ENCODE assay signal across 1 cellular context in genomic region chr5:181187500-181188213, GRCh38.
TF ChIP-seq lines count a peak whose summit lies in the region.

No MANE protein-coding gene starts in this region.

TF ChIP-seq in HepG2, 621 proteins besides CTCF, POLR2A, EP300 and RAD21 (continued from another document and continues in another):
- peak; percentile 36; the same call in 1 of the 2 replicates for TF ChIP-seq HMGXB3 (CRISPR knock-in tag; IDR thresholded peaks at IDR 0.05; ENCODE audit: borderline replicate concordance)
- TF ChIP-seq, protein P1, sequence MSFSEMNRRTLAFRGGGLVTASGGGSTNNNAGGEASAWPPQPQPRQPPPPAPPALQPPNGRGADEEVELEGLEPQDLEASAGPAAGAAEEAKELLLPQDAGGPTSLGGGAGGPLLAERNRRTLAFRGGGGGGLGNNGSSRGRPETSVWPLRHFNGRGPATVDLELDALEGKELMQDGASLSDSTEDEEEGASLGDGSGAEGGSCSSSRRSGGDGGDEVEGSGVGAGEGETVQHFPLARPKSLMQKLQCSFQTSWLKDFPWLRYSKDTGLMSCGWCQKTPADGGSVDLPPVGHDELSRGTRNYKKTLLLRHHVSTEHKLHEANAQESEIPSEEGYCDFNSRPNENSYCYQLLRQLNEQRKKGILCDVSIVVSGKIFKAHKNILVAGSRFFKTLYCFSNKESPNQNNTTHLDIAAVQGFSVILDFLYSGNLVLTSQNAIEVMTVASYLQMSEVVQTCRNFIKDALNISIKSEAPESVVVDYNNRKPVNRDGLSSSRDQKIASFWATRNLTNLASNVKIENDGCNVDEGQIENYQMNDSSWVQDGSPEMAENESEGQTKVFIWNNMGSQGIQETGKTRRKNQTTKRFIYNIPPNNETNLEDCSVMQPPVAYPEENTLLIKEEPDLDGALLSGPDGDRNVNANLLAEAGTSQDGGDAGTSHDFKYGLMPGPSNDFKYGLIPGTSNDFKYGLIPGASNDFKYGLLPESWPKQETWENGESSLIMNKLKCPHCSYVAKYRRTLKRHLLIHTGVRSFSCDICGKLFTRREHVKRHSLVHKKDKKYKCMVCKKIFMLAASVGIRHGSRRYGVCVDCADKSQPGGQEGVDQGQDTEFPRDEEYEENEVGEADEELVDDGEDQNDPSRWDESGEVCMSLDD (CRISPR knock-in tag; IDR thresholded peaks at IDR 0.05; ENCODE audit: borderline replicate concordance) = peak; percentile 87; the same call in 1 of the 2 replicates
- TF ChIP-seq THAP11 (CRISPR knock-in tag; IDR thresholded peaks at IDR 0.05) = peak; percentile 80
- TF ChIP-seq ZBTB3 (CRISPR knock-in tag; IDR thresholded peaks at IDR 0.05; ENCODE audit: borderline replicate concordance, low read depth) = 0 out of 2 replicates have a peak, but pooled peaks have one; percentile 59
- TF ChIP-seq ARHGAP35 (CRISPR knock-in tag; IDR thresholded peaks at IDR 0.05; ENCODE audit: borderline replicate concordance) = peak; percentile 33; the same call in 1 of the 2 replicates
- no peak for TF ChIP-seq ZBTB1 (CRISPR knock-in tag; IDR thresholded peaks at IDR 0.05; ENCODE audit: borderline replicate concordance)
- no peak for TF ChIP-seq ZNF121 (CRISPR knock-in tag; IDR thresholded peaks at IDR 0.05)
- peak; percentile 44; the same call in 1 of the 2 replicates for TF ChIP-seq ERF (CRISPR knock-in tag; IDR thresholded peaks at IDR 0.05)
- TF ChIP-seq NFIC (IDR thresholded peaks at IDR 0.05; ENCODE audit: low read length) = no peak
- TF ChIP-seq, protein P2, sequence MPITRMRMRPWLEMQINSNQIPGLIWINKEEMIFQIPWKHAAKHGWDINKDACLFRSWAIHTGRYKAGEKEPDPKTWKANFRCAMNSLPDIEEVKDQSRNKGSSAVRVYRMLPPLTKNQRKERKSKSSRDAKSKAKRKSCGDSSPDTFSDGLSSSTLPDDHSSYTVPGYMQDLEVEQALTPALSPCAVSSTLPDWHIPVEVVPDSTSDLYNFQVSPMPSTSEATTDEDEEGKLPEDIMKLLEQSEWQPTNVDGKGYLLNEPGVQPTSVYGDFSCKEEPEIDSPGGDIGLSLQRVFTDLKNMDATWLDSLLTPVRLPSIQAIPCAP (CRISPR knock-in tag; IDR thresholded peaks at IDR 0.05; ENCODE audit: low read depth) = no peak
- TF ChIP-seq SNRNP70 (IDR thresholded peaks at IDR 0.05; ENCODE audit: low read depth, low read length) = no peak
- no peak for TF ChIP-seq SYNCRIP (IDR thresholded peaks at IDR 0.05; ENCODE audit: insufficient read depth, low read depth, low read length)
- no peak for TF ChIP-seq ZNF260 (CRISPR knock-in tag; IDR thresholded peaks at IDR 0.05; ENCODE audit: borderline replicate concordance, low read depth)
- no peak for TF ChIP-seq SNAI1 (CRISPR knock-in tag; IDR thresholded peaks at IDR 0.05; ENCODE audit: borderline replicate concordance)
- 0 out of 2 replicates have a peak, but pooled peaks have one; percentile 21 for TF ChIP-seq JUN (CRISPR knock-in tag; IDR thresholded peaks at IDR 0.05)
- no peak for TF ChIP-seq TRIM24 (CRISPR knock-in tag; IDR thresholded peaks at IDR 0.05)
- peak; percentile 84 for TF ChIP-seq HNF1B (CRISPR knock-in tag; IDR thresholded peaks at IDR 0.05)
- TF ChIP-seq, protein P3, sequence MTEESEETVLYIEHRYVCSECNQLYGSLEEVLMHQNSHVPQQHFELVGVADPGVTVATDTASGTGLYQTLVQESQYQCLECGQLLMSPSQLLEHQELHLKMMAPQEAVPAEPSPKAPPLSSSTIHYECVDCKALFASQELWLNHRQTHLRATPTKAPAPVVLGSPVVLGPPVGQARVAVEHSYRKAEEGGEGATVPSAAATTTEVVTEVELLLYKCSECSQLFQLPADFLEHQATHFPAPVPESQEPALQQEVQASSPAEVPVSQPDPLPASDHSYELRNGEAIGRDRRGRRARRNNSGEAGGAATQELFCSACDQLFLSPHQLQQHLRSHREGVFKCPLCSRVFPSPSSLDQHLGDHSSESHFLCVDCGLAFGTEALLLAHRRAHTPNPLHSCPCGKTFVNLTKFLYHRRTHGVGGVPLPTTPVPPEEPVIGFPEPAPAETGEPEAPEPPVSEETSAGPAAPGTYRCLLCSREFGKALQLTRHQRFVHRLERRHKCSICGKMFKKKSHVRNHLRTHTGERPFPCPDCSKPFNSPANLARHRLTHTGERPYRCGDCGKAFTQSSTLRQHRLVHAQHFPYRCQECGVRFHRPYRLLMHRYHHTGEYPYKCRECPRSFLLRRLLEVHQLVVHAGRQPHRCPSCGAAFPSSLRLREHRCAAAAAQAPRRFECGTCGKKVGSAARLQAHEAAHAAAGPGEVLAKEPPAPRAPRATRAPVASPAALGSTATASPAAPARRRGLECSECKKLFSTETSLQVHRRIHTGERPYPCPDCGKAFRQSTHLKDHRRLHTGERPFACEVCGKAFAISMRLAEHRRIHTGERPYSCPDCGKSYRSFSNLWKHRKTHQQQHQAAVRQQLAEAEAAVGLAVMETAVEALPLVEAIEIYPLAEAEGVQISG (CRISPR knock-in tag; IDR thresholded peaks at IDR 0.05) = peak; percentile 83
- TF ChIP-seq ZGPAT (CRISPR knock-in tag; IDR thresholded peaks at IDR 0.05) = peak; percentile 91
- 0 out of 2 replicates have a peak, but pooled peaks have one; percentile 61 for TF ChIP-seq DMTF1 (CRISPR knock-in tag; IDR thresholded peaks at IDR 0.05)
- TF ChIP-seq JUND (CRISPR knock-in tag; IDR thresholded peaks at IDR 0.05) = no peak
- TF ChIP-seq HDAC6 (IDR thresholded peaks at IDR 0.05; ENCODE audit: low read depth, low read length) = no peak
- 0 out of 2 replicates have a peak, but pooled peaks have one; percentile 31 for TF ChIP-seq YEATS2 (CRISPR knock-in tag; IDR thresholded peaks at IDR 0.05; ENCODE audit: borderline replicate concordance)
- no peak for TF ChIP-seq RAD51 (IDR thresholded peaks at IDR 0.05; ENCODE audit: borderline replicate concordance)
- TF ChIP-seq, protein P4, sequence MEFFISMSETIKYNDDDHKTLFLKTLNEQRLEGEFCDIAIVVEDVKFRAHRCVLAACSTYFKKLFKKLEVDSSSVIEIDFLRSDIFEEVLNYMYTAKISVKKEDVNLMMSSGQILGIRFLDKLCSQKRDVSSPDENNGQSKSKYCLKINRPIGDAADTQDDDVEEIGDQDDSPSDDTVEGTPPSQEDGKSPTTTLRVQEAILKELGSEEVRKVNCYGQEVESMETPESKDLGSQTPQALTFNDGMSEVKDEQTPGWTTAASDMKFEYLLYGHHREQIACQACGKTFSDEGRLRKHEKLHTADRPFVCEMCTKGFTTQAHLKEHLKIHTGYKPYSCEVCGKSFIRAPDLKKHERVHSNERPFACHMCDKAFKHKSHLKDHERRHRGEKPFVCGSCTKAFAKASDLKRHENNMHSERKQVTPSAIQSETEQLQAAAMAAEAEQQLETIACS (CRISPR knock-in tag; IDR thresholded peaks at IDR 0.05) = no peak
- TF ChIP-seq ZFP1 (CRISPR knock-in tag; IDR thresholded peaks at IDR 0.05) = peak; percentile 55; the same call in 1 of the 2 replicates
- no peak for TF ChIP-seq PHB2 (IDR thresholded peaks at IDR 0.05; ENCODE audit: partially characterized antibody)
- TF ChIP-seq ZNF33B (CRISPR knock-in tag; IDR thresholded peaks at IDR 0.05) = 0 out of 2 replicates have a peak, but pooled peaks have one; percentile 41
- TF ChIP-seq FOXA3 (CRISPR knock-in tag; IDR thresholded peaks at IDR 0.05) = peak; percentile 78
- TF ChIP-seq ETS1 (CRISPR knock-in tag; IDR thresholded peaks at IDR 0.05) = no peak
- TF ChIP-seq PRDM15 (CRISPR knock-in tag; IDR thresholded peaks at IDR 0.05) = no peak
- TF ChIP-seq SRSF4 (IDR thresholded peaks at IDR 0.05; ENCODE audit: low read depth, low read length, poor library complexity, severe bottlenecking) = no peak
- TF ChIP-seq MTF1 (CRISPR knock-in tag; IDR thresholded peaks at IDR 0.05) = no peak
